In genomic region chr9:91130796-91131318, GRCh38 we compare ENCODE assay signal across 15 cellular contexts.
DNase-seq lines count a peak whose midpoint lies in the region; ATAC-seq and TF ChIP-seq lines count a peak whose summit lies in the region.
"Had no signal": no experiment of that assay in that cellular context is flagged by ENCODE, and none has a peak within 500 bp of the region (broad histone marks: within the 10 kb centered on the region; RNA-seq: fewer than 3 reads in every experiment).

No MANE protein-coding gene starts in this region.

- H3K9ac ChIP-seq in rectal smooth muscle tissue (ENCODE audit: low read length), result no peak overlapping the region

- no peaks in the 10 kb centered on the region for H3K27me3 ChIP-seq in rectal smooth muscle tissue (ENCODE audit: control insufficient read depth, insufficient read depth, low read length)
- no peaks in the 10 kb centered on the region for H3K27me3 ChIP-seq in lower lobe of right lung (ENCODE audit: low read depth)
- H3K27me3 ChIP-seq: left lung had no signal

- DNase-seq in HT1080 (ENCODE audit: low read depth), result peak; percentile 44
- no peak for DNase-seq in chondrocyte (ENCODE audit: low spot score)
- DNase-seq in cerebellar cortex (ENCODE audit: low spot score), result no peak
- DNase-seq in lower lobe of right lung, result no peak
- DNase-seq: cerebellar nuclear complex, erythroblast, hippocampal formation, NCI-H1048, SW 1271 had no signal

- TF ChIP-seq CTCF in chondrocyte (IDR thresholded peaks at IDR 0.05) (no peak), lower lobe of right lung (IDR thresholded peaks at IDR 0.05) (no peak)

- ATAC-seq in lower lobe of right lung (no peak), HG03196 (IDR thresholded peaks at IDR 0.05; ENCODE audit: unreplicated experiment) (no peak)

- peak overlapping the region; percentile 23 for H3K27ac ChIP-seq in rectal smooth muscle tissue (ENCODE audit: low read depth, low read length)
- no peak overlapping the region for H3K27ac ChIP-seq in lower lobe of right lung

- H3K4me1 ChIP-seq in rectal smooth muscle tissue (ENCODE audit: control insufficient read depth, insufficient read depth, low read length) (no peaks in the 10 kb centered on the region), lower lobe of right lung (no peaks in the 10 kb centered on the region)

- H3K27ac Mint-ChIP-seq in T-helper 1 cell treated with Interleukin-12 subunit alpha and Interleukin-12 subunit beta and Interleukin-4 antibody, amounts not matched to agents 30 μg/mL and 1 μg/mL, for 36 hours, result peak overlapping the region; percentile 90
- peak overlapping the region; percentile 94 for H3K27ac Mint-ChIP-seq in chondrocyte (ENCODE audit: unreplicated experiment)

- peaks cover 36% of the 10 kb centered on the region for H3K4me1 Mint-ChIP-seq in T-helper 1 cell treated with Interleukin-12 subunit alpha and Interleukin-12 subunit beta and Interleukin-4 antibody, amounts not matched to agents 30 μg/mL and 1 μg/mL, for 36 hours (ENCODE audit: low read depth)
- peaks cover 19% of the 10 kb centered on the region for H3K4me1 Mint-ChIP-seq in chondrocyte (ENCODE audit: low read depth)

- H3K4me3 ChIP-seq in rectal smooth muscle tissue (ENCODE audit: low read length) (no peak overlapping the region), lower lobe of right lung (no peak overlapping the region)
- H3K4me3 ChIP-seq: left lung had no signal

- no peaks in the 10 kb centered on the region for H3K9me3 ChIP-seq in lower lobe of right lung
- H3K9me3 ChIP-seq: left lung had no signal

- peak overlapping the region; percentile 59 for H3K4me3 Mint-ChIP-seq in T-helper 1 cell treated with Interleukin-12 subunit alpha and Interleukin-12 subunit beta and Interleukin-4 antibody, amounts not matched to agents 30 μg/mL and 1 μg/mL, for 36 hours
- no peak overlapping the region for H3K4me3 Mint-ChIP-seq in chondrocyte (ENCODE audit: unreplicated experiment)
- H3K4me3 Mint-ChIP-seq: CD14-positive monocyte had no signal

- peaks cover 3% of the 10 kb centered on the region for H3K27me3 Mint-ChIP-seq in T-helper 1 cell treated with Interleukin-12 subunit alpha and Interleukin-12 subunit beta and Interleukin-4 antibody, amounts not matched to agents 30 μg/mL and 1 μg/mL, for 36 hours (ENCODE audit: low read depth)
- H3K27me3 Mint-ChIP-seq in chondrocyte (ENCODE audit: low read depth), result no peaks in the 10 kb centered on the region
- H3K27me3 Mint-ChIP-seq: naive thymus-derived CD4-positive, alpha-beta T cell had no signal

- peaks cover 10% of the 10 kb centered on the region for H3K9me3 Mint-ChIP-seq in T-helper 1 cell treated with Interleukin-12 subunit alpha and Interleukin-12 subunit beta and Interleukin-4 antibody, amounts not matched to agents 30 μg/mL and 1 μg/mL, for 36 hours
- H3K9me3 Mint-ChIP-seq in chondrocyte (ENCODE audit: low read depth), result no peaks in the 10 kb centered on the region

- intact Hi-C loops in lower lobe of right lung (cut with DNase I), result no loop called here

- no peaks in the 10 kb centered on the region for H3K36me3 ChIP-seq in rectal smooth muscle tissue (ENCODE audit: control insufficient read depth, insufficient read depth, low read length)
- no peaks in the 10 kb centered on the region for H3K36me3 ChIP-seq in lower lobe of right lung
- H3K36me3 ChIP-seq: left lung had no signal

- peaks cover 40% of the 10 kb centered on the region for H3K36me3 Mint-ChIP-seq in T-helper 1 cell treated with Interleukin-12 subunit alpha and Interleukin-12 subunit beta and Interleukin-4 antibody, amounts not matched to agents 30 μg/mL and 1 μg/mL, for 36 hours (ENCODE audit: low read depth)
- no peaks in the 10 kb centered on the region for H3K36me3 Mint-ChIP-seq in chondrocyte (ENCODE audit: low read depth)
- H3K36me3 Mint-ChIP-seq: CD14-positive monocyte had no signal
